ENCODE assay signal across 1 cellular context in the genomic region with DNA sequence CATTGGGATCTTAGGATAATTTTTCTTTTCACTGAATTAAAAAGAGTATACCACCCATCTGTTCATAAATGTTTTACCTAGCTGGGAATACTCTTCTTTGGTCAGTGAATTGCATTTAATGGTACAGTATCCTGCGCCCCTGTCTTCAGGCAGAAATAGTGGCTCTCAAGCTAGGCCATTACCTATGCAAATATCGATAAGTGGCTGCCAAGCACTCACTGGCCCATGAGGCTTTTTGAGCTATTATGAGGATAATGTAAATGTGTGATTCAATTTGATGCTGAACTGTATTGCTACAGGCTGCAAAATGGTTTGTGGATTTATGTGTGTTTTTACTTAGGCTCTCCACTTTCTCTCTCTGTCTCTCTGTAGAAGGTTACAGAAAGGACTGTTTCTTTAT.
TF ChIP-seq lines count a peak whose summit lies in the region.

No MANE protein-coding gene starts in this region.

TF ChIP-seq in SK-N-SH treated with all-trans-retinoic acid at 6 μM for 48 hours, 23 proteins besides CTCF, POLR2A, EP300 and RAD21 (continued from another document):
- TF ChIP-seq OSR1 (CRISPR knock-in tag; IDR thresholded peaks at IDR 0.05) (no peak), TCF4 (CRISPR knock-in tag; IDR thresholded peaks at IDR 0.05; ENCODE audit: borderline replicate concordance) (no peak), ZC3H10 (CRISPR knock-in tag; IDR thresholded peaks at IDR 0.05) (no peak), BACH2 (CRISPR knock-in tag; IDR thresholded peaks at IDR 0.05; ENCODE audit: borderline replicate concordance) (no peak), ZNF565 (CRISPR knock-in tag; conservative IDR thresholded peaks at IDR 0.05; ENCODE audit: low read depth) (no peak), GLIS3 (CRISPR knock-in tag; IDR thresholded peaks at IDR 0.05) (no peak), ZFP3 (CRISPR knock-in tag; IDR thresholded peaks at IDR 0.05) (no peak), ZNF8 (CRISPR knock-in tag; IDR thresholded peaks at IDR 0.05) (no peak), ZFP30 (CRISPR knock-in tag; IDR thresholded peaks at IDR 0.05) (no peak)
- TF ChIP-seq, protein P1, sequence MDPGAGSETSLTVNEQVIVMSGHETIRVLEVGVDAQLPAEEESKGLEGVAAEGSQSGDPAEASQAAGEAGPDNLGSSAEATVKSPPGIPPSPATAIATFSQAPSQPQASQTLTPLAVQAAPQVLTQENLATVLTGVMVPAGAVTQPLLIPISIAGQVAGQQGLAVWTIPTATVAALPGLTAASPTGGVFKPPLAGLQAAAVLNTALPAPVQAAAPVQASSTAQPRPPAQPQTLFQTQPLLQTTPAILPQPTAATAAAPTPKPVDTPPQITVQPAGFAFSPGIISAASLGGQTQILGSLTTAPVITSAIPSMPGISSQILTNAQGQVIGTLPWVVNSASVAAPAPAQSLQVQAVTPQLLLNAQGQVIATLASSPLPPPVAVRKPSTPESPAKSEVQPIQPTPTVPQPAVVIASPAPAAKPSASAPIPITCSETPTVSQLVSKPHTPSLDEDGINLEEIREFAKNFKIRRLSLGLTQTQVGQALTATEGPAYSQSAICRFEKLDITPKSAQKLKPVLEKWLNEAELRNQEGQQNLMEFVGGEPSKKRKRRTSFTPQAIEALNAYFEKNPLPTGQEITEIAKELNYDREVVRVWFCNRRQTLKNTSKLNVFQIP (CRISPR knock-in tag; IDR thresholded peaks at IDR 0.05; ENCODE audit: borderline replicate concordance, low read depth), result no peak
